ENCODE assay signal across 1 cellular context in the genomic region with DNA sequence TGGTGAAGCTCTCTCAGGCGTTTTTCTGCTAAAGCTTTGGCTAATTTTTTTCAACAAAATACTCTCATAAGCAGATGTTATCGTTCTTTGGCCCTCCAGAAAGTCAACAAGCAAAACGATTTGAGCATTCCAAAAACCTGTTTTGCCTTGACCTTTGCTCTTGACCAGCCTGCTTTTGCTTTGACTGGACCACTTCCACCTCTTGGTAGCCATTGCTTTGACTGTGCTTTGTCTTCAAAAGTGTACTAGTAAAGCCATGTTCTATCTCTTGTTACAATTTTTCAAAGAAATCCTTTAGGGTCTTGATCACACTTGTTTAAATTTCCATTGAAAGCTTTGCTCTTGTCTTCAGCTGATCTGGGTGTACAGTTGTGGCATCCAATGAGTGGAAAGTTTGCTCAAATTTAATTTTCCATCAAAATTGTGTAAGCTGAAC.
TF ChIP-seq lines count a peak whose summit lies in the region.

No MANE protein-coding gene starts in this region.

TF ChIP-seq in liver, 16 proteins besides CTCF, POLR2A, EP300 and RAD21:
- TF ChIP-seq, protein P1, sequence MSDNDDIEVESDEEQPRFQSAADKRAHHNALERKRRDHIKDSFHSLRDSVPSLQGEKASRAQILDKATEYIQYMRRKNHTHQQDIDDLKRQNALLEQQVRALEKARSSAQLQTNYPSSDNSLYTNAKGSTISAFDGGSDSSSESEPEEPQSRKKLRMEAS (IDR thresholded peaks at IDR 0.05) = peak; percentile 61
- TF ChIP-seq, protein P2, sequence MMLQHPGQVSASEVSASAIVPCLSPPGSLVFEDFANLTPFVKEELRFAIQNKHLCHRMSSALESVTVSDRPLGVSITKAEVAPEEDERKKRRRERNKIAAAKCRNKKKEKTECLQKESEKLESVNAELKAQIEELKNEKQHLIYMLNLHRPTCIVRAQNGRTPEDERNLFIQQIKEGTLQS (IDR thresholded peaks at IDR 0.05) = peak; percentile 27
- TF ChIP-seq NR2F2 (IDR thresholded peaks at IDR 0.05) (peak; percentile 73), JUND (IDR thresholded peaks at IDR 0.05) (peak; percentile 5 to 72), SP1 (IDR thresholded peaks at IDR 0.05) (peak; percentile 98), FOXA1 (IDR thresholded peaks at IDR 0.05) (peak; percentile 90), TAF1 (conservative IDR thresholded peaks at IDR 0.05) (no peak), YY1 (IDR thresholded peaks at IDR 0.05) (peak; percentile 96), HNF4G (IDR thresholded peaks at IDR 0.05) (peak; percentile 75), EGR1 (IDR thresholded peaks at IDR 0.05; ENCODE audit: low read depth in 2 of 2) (no peak), FOXA2 (IDR thresholded peaks at IDR 0.05) (peak; percentile 95), GABPA (IDR thresholded peaks at IDR 0.05 in 1 of 2, conservative IDR thresholded peaks at IDR 0.05 in 1 of 2) (no peak), RXRA (IDR thresholded peaks at IDR 0.05) (peak; percentile 60 to 66), HNF4A (conservative IDR thresholded peaks at IDR 0.05) (peak; percentile 93 to 94)
- TF ChIP-seq, protein P3, sequence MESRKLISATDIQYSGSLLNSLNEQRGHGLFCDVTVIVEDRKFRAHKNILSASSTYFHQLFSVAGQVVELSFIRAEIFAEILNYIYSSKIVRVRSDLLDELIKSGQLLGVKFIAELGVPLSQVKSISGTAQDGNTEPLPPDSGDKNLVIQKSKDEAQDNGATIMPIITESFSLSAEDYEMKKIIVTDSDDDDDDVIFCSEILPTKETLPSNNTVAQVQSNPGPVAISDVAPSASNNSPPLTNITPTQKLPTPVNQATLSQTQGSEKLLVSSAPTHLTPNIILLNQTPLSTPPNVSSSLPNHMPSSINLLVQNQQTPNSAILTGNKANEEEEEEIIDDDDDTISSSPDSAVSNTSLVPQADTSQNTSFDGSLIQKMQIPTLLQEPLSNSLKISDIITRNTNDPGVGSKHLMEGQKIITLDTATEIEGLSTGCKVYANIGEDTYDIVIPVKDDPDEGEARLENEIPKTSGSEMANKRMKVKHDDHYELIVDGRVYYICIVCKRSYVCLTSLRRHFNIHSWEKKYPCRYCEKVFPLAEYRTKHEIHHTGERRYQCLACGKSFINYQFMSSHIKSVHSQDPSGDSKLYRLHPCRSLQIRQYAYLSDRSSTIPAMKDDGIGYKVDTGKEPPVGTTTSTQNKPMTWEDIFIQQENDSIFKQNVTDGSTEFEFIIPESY (IDR thresholded peaks at IDR 0.05) = peak; percentile 49
- TF ChIP-seq, protein P4, sequence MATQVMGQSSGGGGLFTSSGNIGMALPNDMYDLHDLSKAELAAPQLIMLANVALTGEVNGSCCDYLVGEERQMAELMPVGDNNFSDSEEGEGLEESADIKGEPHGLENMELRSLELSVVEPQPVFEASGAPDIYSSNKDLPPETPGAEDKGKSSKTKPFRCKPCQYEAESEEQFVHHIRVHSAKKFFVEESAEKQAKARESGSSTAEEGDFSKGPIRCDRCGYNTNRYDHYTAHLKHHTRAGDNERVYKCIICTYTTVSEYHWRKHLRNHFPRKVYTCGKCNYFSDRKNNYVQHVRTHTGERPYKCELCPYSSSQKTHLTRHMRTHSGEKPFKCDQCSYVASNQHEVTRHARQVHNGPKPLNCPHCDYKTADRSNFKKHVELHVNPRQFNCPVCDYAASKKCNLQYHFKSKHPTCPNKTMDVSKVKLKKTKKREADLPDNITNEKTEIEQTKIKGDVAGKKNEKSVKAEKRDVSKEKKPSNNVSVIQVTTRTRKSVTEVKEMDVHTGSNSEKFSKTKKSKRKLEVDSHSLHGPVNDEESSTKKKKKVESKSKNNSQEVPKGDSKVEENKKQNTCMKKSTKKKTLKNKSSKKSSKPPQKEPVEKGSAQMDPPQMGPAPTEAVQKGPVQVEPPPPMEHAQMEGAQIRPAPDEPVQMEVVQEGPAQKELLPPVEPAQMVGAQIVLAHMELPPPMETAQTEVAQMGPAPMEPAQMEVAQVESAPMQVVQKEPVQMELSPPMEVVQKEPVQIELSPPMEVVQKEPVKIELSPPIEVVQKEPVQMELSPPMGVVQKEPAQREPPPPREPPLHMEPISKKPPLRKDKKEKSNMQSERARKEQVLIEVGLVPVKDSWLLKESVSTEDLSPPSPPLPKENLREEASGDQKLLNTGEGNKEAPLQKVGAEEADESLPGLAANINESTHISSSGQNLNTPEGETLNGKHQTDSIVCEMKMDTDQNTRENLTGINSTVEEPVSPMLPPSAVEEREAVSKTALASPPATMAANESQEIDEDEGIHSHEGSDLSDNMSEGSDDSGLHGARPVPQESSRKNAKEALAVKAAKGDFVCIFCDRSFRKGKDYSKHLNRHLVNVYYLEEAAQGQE (IDR thresholded peaks at IDR 0.05) = peak; percentile 56
